In genomic region chr2:80687524-80687923, GRCh38 we compare ENCODE assay signal across 22 cellular contexts.
"Had no signal": no experiment of that assay in that cellular context is flagged by ENCODE, and none has a peak within 500 bp of the region (broad histone marks: within the 10 kb centered on the region; RNA-seq: fewer than 3 reads in every experiment).

No MANE protein-coding gene starts in this region.

- DNase-seq: KBM-7, MM.1S, NCI-H1092 treated with DMSO at 0.1 percent for 48 hours, NCI-H1436, NCI-H187, NCI-H2029, NCI-H2081 treated with DMSO at 0.1 percent for 48 hours, NCI-H2171, NCI-H226, NCI-H446, NCI-H510A, NCI-H524 treated with DMSO at 0.1 percent for 48 hours, NCI-H69, NCI-H774, PC-9, Peyer's patch, Right ventricle myocardium superior, SIG-M5, SW 1271, T-cell had no signal

- H3K9me3 ChIP-seq: Peyer's patch, SJSA1 had no signal

- H3K4me3 ChIP-seq: PC-9, Peyer's patch, SJSA1, SK-N-MC had no signal

- H3K27me3 ChIP-seq: Peyer's patch, SJSA1 had no signal

- H3K27ac Mint-ChIP-seq: T-cell had no signal

- H3K4me2 ChIP-seq: PC-9 had no signal

- H3K36me3 ChIP-seq: Peyer's patch, SJSA1 had no signal

- H3K27me3 Mint-ChIP-seq: T-cell had no signal

- H2AFZ ChIP-seq: PC-9 had no signal

- H3K4me3 Mint-ChIP-seq: T-cell had no signal

- H3K36me3 Mint-ChIP-seq: T-cell had no signal

- H3K27ac ChIP-seq: PC-9, Peyer's patch, SJSA1, SK-N-MC had no signal

- H3K4me1 ChIP-seq: Peyer's patch, SJSA1 had no signal

- H3K4me1 Mint-ChIP-seq: T-cell had no signal

- ATAC-seq: T-cell had no signal
